ENCODE assay signal across 12 cellular contexts in genomic region chrX:47991263-47992092, GRCh38. TPM values are rescaled to one million over a fixed set of nuclear protein-coding genes. Genes with fewer than 3 reads are reported as not detected.
DNase-seq lines count a peak whose midpoint lies in the region; ATAC-seq and TF ChIP-seq lines count a peak whose summit lies in the region.
"Had no signal": no experiment of that assay in that cellular context is flagged by ENCODE, and none has a peak within 500 bp of the region (broad histone marks: within the 10 kb centered on the region; RNA-seq: fewer than 3 reads in every experiment).

No MANE protein-coding gene starts in this region.

- peaks cover 88% of the 10 kb centered on the region for H3K36me3 Mint-ChIP-seq in activated CD8-positive, alpha-beta memory T cell treated with anti-CD3 and anti-CD28 coated beads, Interleukin-2, amount 10 ng/mL, durations not matched to agents 7 days and 5 days
- peaks cover 86% of the 10 kb centered on the region for H3K36me3 Mint-ChIP-seq in T-helper 2 cell treated with Interferon-gamma antibody and Interleukin-4, amounts not matched to agents 5 μg/mL and 100 μg/mL, for 36 hours (ENCODE audit: low read depth)
- peaks cover 84% of the 10 kb centered on the region for H3K36me3 Mint-ChIP-seq in stimulated activated naive CD8-positive, alpha-beta T cell treated with anti-CD3 and anti-CD28 coated beads, Interleukin-15, Interleukin-2, amounts not matched to agents 100 ng/mL and 50 ng/mL, for 24 hours (ENCODE audit: low read depth)

- no peak for TF ChIP-seq CTCF in BE2C (IDR thresholded peaks at IDR 0.05; ENCODE audit: low read depth, low read length)

- CTCF ChIA-PET in activated CD8-positive, alpha-beta memory T cell treated with anti-CD3 and anti-CD28 coated beads, Interleukin-2, amount 10 ng/mL, durations not matched to agents 7 days and 5 days (lab: Charles Lee) = no interaction called here

- peaks cover 25% of the 10 kb centered on the region for H3K9me3 Mint-ChIP-seq in activated CD8-positive, alpha-beta memory T cell treated with anti-CD3 and anti-CD28 coated beads, Interleukin-2, amount 10 ng/mL, durations not matched to agents 7 days and 5 days (ENCODE audit: low read depth)
- H3K9me3 Mint-ChIP-seq in T-helper 2 cell treated with Interferon-gamma antibody and Interleukin-4, amounts not matched to agents 5 μg/mL and 100 μg/mL, for 36 hours = peaks cover 53% of the 10 kb centered on the region
- H3K9me3 Mint-ChIP-seq in stimulated activated naive CD8-positive, alpha-beta T cell treated with anti-CD3 and anti-CD28 coated beads, Interleukin-15, Interleukin-2, amounts not matched to agents 100 ng/mL and 50 ng/mL, for 24 hours = peaks cover under 1% of the 10 kb centered on the region

- H3K27me3 Mint-ChIP-seq in activated CD8-positive, alpha-beta memory T cell treated with anti-CD3 and anti-CD28 coated beads, Interleukin-2, amount 10 ng/mL, durations not matched to agents 7 days and 5 days = no peaks in the 10 kb centered on the region
- H3K27me3 Mint-ChIP-seq in T-helper 2 cell treated with Interferon-gamma antibody and Interleukin-4, amounts not matched to agents 5 μg/mL and 100 μg/mL, for 36 hours (ENCODE audit: low read depth) = no peaks in the 10 kb centered on the region
- H3K27me3 Mint-ChIP-seq in stimulated activated naive CD8-positive, alpha-beta T cell treated with anti-CD3 and anti-CD28 coated beads, Interleukin-15, Interleukin-2, amounts not matched to agents 100 ng/mL and 50 ng/mL, for 24 hours = no peaks in the 10 kb centered on the region

- H3K9me3 ChIP-seq in BE2C = no peaks in the 10 kb centered on the region

- H3K27ac Mint-ChIP-seq in activated CD8-positive, alpha-beta memory T cell treated with anti-CD3 and anti-CD28 coated beads, Interleukin-2, amount 10 ng/mL, durations not matched to agents 7 days and 5 days = peak overlapping the region; percentile 74
- peak overlapping the region; percentile 67 for H3K27ac Mint-ChIP-seq in T-helper 2 cell treated with Interferon-gamma antibody and Interleukin-4, amounts not matched to agents 5 μg/mL and 100 μg/mL, for 36 hours
- H3K27ac Mint-ChIP-seq in stimulated activated naive CD8-positive, alpha-beta T cell treated with anti-CD3 and anti-CD28 coated beads, Interleukin-15, Interleukin-2, amounts not matched to agents 100 ng/mL and 50 ng/mL, for 24 hours = peak overlapping the region; percentile 89

- no peak overlapping the region for H3K4me3 Mint-ChIP-seq in activated CD8-positive, alpha-beta memory T cell treated with anti-CD3 and anti-CD28 coated beads, Interleukin-2, amount 10 ng/mL, durations not matched to agents 7 days and 5 days
- H3K4me3 Mint-ChIP-seq in T-helper 2 cell treated with Interferon-gamma antibody and Interleukin-4, amounts not matched to agents 5 μg/mL and 100 μg/mL, for 36 hours = no peak overlapping the region
- H3K4me3 Mint-ChIP-seq in stimulated activated naive CD8-positive, alpha-beta T cell treated with anti-CD3 and anti-CD28 coated beads, Interleukin-15, Interleukin-2, amounts not matched to agents 100 ng/mL and 50 ng/mL, for 24 hours = peak overlapping the region; percentile 13

- H3K36me3 ChIP-seq in BE2C = peaks cover 4% of the 10 kb centered on the region; the same call in 1 of the 2 replicates

- no peak overlapping the region for H3K4me3 ChIP-seq in BE2C (ENCODE audit: low read depth, low read length)

- no peak for ATAC-seq in activated CD8-positive, alpha-beta memory T cell treated with anti-CD3 and anti-CD28 coated beads, Interleukin-2, amount 10 ng/mL, durations not matched to agents 7 days and 5 days

- no peaks in the 10 kb centered on the region for H3K4me1 ChIP-seq in BE2C

- H3K27me3 ChIP-seq in BE2C = no peaks in the 10 kb centered on the region

- no peak for DNase-seq in activated CD8-positive, alpha-beta memory T cell treated with anti-CD3 and anti-CD28 coated beads, Interleukin-2, amount 10 ng/mL, durations not matched to agents 7 days and 5 days
- no peak for DNase-seq in activated CD8-positive, alpha-beta memory T cell treated with anti-CD3 and anti-CD28 coated beads for 24 hours
- DNase-seq in T-helper 2 cell treated with Interferon-gamma antibody and Interleukin-4, amounts not matched to agents 5 μg/mL and 100 μg/mL, for 36 hours (ENCODE audit: low spot score) = no peak
- DNase-seq in fibroblast of gingiva (ENCODE audit: low read depth) (peak; percentile 14), NAMALWA (ENCODE audit: low spot score) (no peak), BE2C (no peak), amygdala (lab: John Stamatoyannopoulos, UW) (no peak)
- DNase-seq: ACHN; GF-D8; occipital lobe; stimulated activated CD4-positive, alpha-beta T cell treated with anti-CD3 and anti-CD28 coated beads, Interleukin-4, amount 100 ng/mL, for 4 hours had no signal

- H3K4me1 Mint-ChIP-seq in activated CD8-positive, alpha-beta memory T cell treated with anti-CD3 and anti-CD28 coated beads, Interleukin-2, amount 10 ng/mL, durations not matched to agents 7 days and 5 days = peaks cover 15% of the 10 kb centered on the region
- H3K4me1 Mint-ChIP-seq in T-helper 2 cell treated with Interferon-gamma antibody and Interleukin-4, amounts not matched to agents 5 μg/mL and 100 μg/mL, for 36 hours (ENCODE audit: low read depth) = peaks cover 6% of the 10 kb centered on the region
- peaks cover 37% of the 10 kb centered on the region for H3K4me1 Mint-ChIP-seq in stimulated activated naive CD8-positive, alpha-beta T cell treated with anti-CD3 and anti-CD28 coated beads, Interleukin-15, Interleukin-2, amounts not matched to agents 100 ng/mL and 50 ng/mL, for 24 hours (ENCODE audit: low read depth)

RNA-seq across cellular contexts. Expression of gene ZNF182, which starts 12.3 kb away (rescaled TPM):
- 1 to 10 TPM; 7.9 to 8.9 TPM for total RNA-seq in activated CD8-positive, alpha-beta memory T cell treated with anti-CD3 and anti-CD28 coated beads, Interleukin-2, amount 10 ng/mL, durations not matched to agents 7 days and 5 days
- 3.4 TPM for polyA plus RNA-seq in BE2C (2012; ENCODE audit: insufficient read depth, insufficient read length, low read depth)

RNA-seq across cellular contexts. Expression of gene SPACA5, which starts 15.3 kb away (rescaled TPM):
- not detected for total RNA-seq in activated CD8-positive, alpha-beta memory T cell treated with anti-CD3 and anti-CD28 coated beads, Interleukin-2, amount 10 ng/mL, durations not matched to agents 7 days and 5 days
- not detected for polyA plus RNA-seq in BE2C (2012; ENCODE audit: insufficient read depth, insufficient read length, low read depth)
- total RNA-seq: occipital lobe had no signal
